22 cellular contexts compared by ENCODE assay signal in genomic region chr11:77379253-77379652, GRCh38.
DNase-seq lines count a peak whose midpoint lies in the region; ATAC-seq, FAIRE-seq and TF ChIP-seq lines count a peak whose summit lies in the region.
"Had no signal": no experiment of that assay in that cellular context is flagged by ENCODE, and none has a peak within 500 bp of the region (broad histone marks: within the 10 kb centered on the region; RNA-seq: fewer than 3 reads in every experiment).

No MANE protein-coding gene starts in this region.

- H3K27me3 ChIP-seq in PC-3 (ENCODE audit: low read length): no peaks in the 10 kb centered on the region
- no peaks in the 10 kb centered on the region for H3K27me3 ChIP-seq in bronchial epithelial cell (ENCODE audit: control insufficient read depth, insufficient read depth, low read length)
- H3K27me3 ChIP-seq in hepatocyte: no peaks in the 10 kb centered on the region

- 89% methylated on average over 4 of the region's 4 CpGs for WGBS in hepatocyte (ENCODE audit: low lambda C conversion rate, missing lambda C conversion rate)

- H3K9ac ChIP-seq in PC-3 (ENCODE audit: low read length): no peak overlapping the region

- DNase-seq in ELR (ENCODE audit: low read depth): peak; percentile 82
- DNase-seq in PC-3: peak; percentile 76
- peak; percentile 46 for DNase-seq in bronchial epithelial cell (ENCODE audit: low read depth)
- DNase-seq in hepatocyte (ENCODE audit: low spot score): no peak
- DNase-seq in NCI-H2227 (lab: John Stamatoyannopoulos, UW; ENCODE audit: unreplicated experiment): no peak
- DNase-seq: activated CD4-positive, alpha-beta T cell treated with anti-CD3 and anti-CD28 coated beads for 4 hours; activated naive CD4-positive, alpha-beta T cell treated with anti-CD3 and anti-CD28 coated beads, Interleukin-2, amount 10 ng/mL, durations not matched to agents 7 days and 5 days; activated T-cell treated with anti-CD3 and anti-CD28 coated beads, Interleukin-2, amount 50 U/mL, for 24 hours; COR-L47; DMS79; H9; NCI-H1105 treated with DMSO at 0.1 percent for 48 hours; NCI-H446 treated with DMSO at 0.1 percent for 48 hours; stimulated activated CD4-positive, alpha-beta T cell treated with anti-CD3 and anti-CD28 coated beads, Interleukin-15, amount 100 ng/mL, for 24 hours had no signal

- no peaks in the 10 kb centered on the region for H3K9me3 ChIP-seq in PC-3 (ENCODE audit: low read length)
- no peaks in the 10 kb centered on the region for H3K9me3 ChIP-seq in hepatocyte (ENCODE audit: low read depth)

- intact Hi-C loops in PC-3 (cut with micrococcal nuclease): no loop called here

- no peaks in the 10 kb centered on the region for H3K79me2 ChIP-seq in PC-3 (ENCODE audit: low read length)
- H3K79me2 ChIP-seq in hepatocyte: peaks cover 3% of the 10 kb centered on the region

- no peaks in the 10 kb centered on the region for H3K9me2 ChIP-seq in PC-3 (replicated peaks; ENCODE audit: low read length)
- no peaks in the 10 kb centered on the region for H3K9me2 ChIP-seq in hepatocyte (replicated peaks; ENCODE audit: insufficient read depth)

- CTCF ChIA-PET in PC-3 (lab: Charles Lee): no interaction called here

- H4K20me1 ChIP-seq in PC-3 (ENCODE audit: low read length) (0 out of 2 replicates have a peak, but pooled peaks cover 3% of the 10 kb centered on the region), hepatocyte (ENCODE audit: insufficient read depth, poor library complexity, severe bottlenecking) (no peaks in the 10 kb centered on the region)

- H3K27ac ChIP-seq in PC-3 (ENCODE audit: low read length) (peak overlapping the region; percentile 29; the same call in 1 of the 2 replicates), hepatocyte (peak overlapping the region; percentile 4)

- no peak for FAIRE-seq in bronchial epithelial cell (lab: Jason Lieb, UNC)
- FAIRE-seq: frontal cortex, keratinocyte, TTC549 had no signal

- H3K4me3 ChIP-seq in PC-3 (ENCODE audit: low read length): no peak overlapping the region
- H3K4me3 ChIP-seq in bronchial epithelial cell (ENCODE audit: low read depth, low read length): no peak overlapping the region
- H3K4me3 ChIP-seq in hepatocyte: no peak overlapping the region

- POLR2A ChIA-PET in PC-3 (lab: Charles Lee; ENCODE audit: unreplicated experiment): no interaction called here

- no peak overlapping the region for H3K4me2 ChIP-seq in PC-3 (ENCODE audit: low read length)
- no peak overlapping the region for H3K4me2 ChIP-seq in hepatocyte

- H3K36me3 ChIP-seq in PC-3 (ENCODE audit: low read depth, low read length) (no peaks in the 10 kb centered on the region), bronchial epithelial cell (ENCODE audit: control insufficient read depth, insufficient read depth, low read length) (peaks cover 3% of the 10 kb centered on the region), hepatocyte (replicated peaks; ENCODE audit: insufficient read depth, low read depth) (no peaks in the 10 kb centered on the region)

- ATAC-seq in PC-3 (peak; percentile 69), HG03520 (IDR thresholded peaks at IDR 0.05; ENCODE audit: unreplicated experiment) (no peak), HG03565 (IDR thresholded peaks at IDR 0.05; ENCODE audit: unreplicated experiment) (no peak), GM21515 (IDR thresholded peaks at IDR 0.05; ENCODE audit: unreplicated experiment) (no peak)
- ATAC-seq: Right ventricle myocardium inferior, sciatic nerve had no signal

- H3K4me1 ChIP-seq in PC-3 (ENCODE audit: insufficient read depth, low read length) (peaks cover 28% of the 10 kb centered on the region), hepatocyte (ENCODE audit: insufficient read depth) (peaks cover 7% of the 10 kb centered on the region)

- TF ChIP-seq CTCF in PC-3 (conservative IDR thresholded peaks at IDR 0.05; ENCODE audit: low read depth, low read length): no peak
- TF ChIP-seq CTCF in bronchial epithelial cell (IDR thresholded peaks at IDR 0.05; ENCODE audit: insufficient read depth, low read length, severe bottlenecking): no peak
- no peak for TF ChIP-seq CTCF in hepatocyte (IDR thresholded peaks at IDR 0.05; ENCODE audit: poor library complexity)

- BruUV-seq in PC-3 (replicated peaks; lab: Mats Ljungman, UMichigan): no TSS peak

- no peak overlapping the region for H2AFZ ChIP-seq in PC-3 (ENCODE audit: low read length)
- H2AFZ ChIP-seq in hepatocyte: no peak overlapping the region

- H3F3A ChIP-seq in PC-3 (ENCODE audit: low read length, unreplicated experiment): no peaks in the 10 kb centered on the region

Comparison
In these comparisons a context has a peak if more than half of its experiments do, and no peak if none do; other contexts are left out.
1. DNase-seq: peak in ELR (single experiment), PC-3 (single experiment) and bronchial epithelial cell (single experiment); none in hepatocyte (single experiment) and NCI-H2227 (single experiment).